1 cellular context compared by ENCODE assay signal in the genomic region with DNA sequence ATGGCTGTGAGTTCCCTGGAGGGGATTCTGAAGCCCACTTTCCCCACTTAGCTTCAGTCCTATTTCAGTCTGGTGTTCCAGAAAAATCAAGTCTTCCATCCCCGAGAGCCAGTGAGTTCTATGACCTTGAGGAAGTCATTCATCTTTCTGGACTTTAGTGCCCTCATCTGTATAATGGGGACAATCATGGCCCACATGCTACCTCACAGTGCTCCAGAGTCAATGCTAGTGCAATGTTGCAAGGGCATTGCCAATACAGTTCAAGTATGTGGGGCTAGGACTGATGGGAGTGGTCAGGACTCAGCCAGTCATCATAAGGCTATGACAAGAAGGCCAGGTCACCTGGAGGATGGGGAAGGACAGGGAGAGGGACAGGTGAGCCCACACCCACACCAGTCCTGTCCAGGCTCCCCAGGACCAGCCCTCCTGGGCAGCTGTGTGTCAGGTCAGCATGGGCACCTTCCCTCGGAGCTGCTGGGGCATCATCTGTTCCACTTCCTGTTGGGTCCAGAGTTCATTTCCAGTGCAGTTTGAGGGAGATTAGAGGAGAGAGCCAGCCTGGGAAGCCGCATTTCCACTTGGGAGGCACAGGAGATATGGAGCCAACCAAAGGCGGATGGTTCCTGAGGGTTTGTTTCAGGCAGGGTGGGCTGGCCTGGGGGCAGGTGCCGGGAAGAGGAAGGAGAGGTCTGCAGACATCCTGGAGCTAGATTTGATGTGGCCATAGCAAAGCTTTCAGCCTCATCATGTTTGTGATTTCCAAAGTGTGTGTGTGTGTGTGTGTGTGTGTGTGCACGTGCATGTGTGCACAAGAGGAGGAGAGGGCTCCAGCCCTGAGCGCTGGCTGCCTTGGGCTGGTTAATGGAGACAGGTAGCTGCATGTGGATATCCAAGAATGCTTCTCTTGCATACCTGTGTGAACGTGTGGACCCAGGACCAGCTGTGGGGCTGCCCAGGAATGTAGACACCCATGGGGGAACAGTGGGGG.
TF ChIP-seq lines count a peak whose summit lies in the region.

No MANE protein-coding gene starts in this region.

TF ChIP-seq in K562, 482 proteins besides CTCF, POLR2A, EP300 and RAD21 (continued from another document):
- TF ChIP-seq NONO (IDR thresholded peaks at IDR 0.05; ENCODE audit: low read depth in 2 of 2, low read length in 1 of 2): no peak
- TF ChIP-seq HMGN3 (IDR thresholded peaks at IDR 0.05; ENCODE audit: borderline replicate concordance, extremely low read depth, insufficient read length, low read depth, low read length): no peak
- TF ChIP-seq MYC (IDR thresholded peaks at IDR 0.05; ENCODE audit: low read depth, low read length): no peak
- no peak for TF ChIP-seq MYC (CRISPR knock-in tag; IDR thresholded peaks at IDR 0.05; ENCODE audit: borderline replicate concordance, low read depth)
- TF ChIP-seq KDM1A (IDR thresholded peaks at IDR 0.05): peak in 1 of 2 experiments; percentile 48; a peak in 2 of 4 replicates
- TF ChIP-seq, protein P1, sequence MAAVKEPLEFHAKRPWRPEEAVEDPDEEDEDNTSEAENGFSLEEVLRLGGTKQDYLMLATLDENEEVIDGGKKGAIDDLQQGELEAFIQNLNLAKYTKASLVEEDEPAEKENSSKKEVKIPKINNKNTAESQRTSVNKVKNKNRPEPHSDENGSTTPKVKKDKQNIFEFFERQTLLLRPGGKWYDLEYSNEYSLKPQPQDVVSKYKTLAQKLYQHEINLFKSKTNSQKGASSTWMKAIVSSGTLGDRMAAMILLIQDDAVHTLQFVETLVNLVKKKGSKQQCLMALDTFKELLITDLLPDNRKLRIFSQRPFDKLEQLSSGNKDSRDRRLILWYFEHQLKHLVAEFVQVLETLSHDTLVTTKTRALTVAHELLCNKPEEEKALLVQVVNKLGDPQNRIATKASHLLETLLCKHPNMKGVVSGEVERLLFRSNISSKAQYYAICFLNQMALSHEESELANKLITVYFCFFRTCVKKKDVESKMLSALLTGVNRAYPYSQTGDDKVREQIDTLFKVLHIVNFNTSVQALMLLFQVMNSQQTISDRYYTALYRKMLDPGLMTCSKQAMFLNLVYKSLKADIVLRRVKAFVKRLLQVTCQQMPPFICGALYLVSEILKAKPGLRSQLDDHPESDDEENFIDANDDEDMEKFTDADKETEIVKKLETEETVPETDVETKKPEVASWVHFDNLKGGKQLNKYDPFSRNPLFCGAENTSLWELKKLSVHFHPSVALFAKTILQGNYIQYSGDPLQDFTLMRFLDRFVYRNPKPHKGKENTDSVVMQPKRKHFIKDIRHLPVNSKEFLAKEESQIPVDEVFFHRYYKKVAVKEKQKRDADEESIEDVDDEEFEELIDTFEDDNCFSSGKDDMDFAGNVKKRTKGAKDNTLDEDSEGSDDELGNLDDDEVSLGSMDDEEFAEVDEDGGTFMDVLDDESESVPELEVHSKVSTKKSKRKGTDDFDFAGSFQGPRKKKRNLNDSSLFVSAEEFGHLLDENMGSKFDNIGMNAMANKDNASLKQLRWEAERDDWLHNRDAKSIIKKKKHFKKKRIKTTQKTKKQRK (IDR thresholded peaks at IDR 0.05; ENCODE audit: borderline replicate concordance, low read depth, low read length): no peak
- no peak for TF ChIP-seq POLR2AphosphoS5 (IDR thresholded peaks at IDR 0.05; ENCODE audit: control insufficient read depth, insufficient read depth, low read depth, low read length)
- TF ChIP-seq, protein P2, sequence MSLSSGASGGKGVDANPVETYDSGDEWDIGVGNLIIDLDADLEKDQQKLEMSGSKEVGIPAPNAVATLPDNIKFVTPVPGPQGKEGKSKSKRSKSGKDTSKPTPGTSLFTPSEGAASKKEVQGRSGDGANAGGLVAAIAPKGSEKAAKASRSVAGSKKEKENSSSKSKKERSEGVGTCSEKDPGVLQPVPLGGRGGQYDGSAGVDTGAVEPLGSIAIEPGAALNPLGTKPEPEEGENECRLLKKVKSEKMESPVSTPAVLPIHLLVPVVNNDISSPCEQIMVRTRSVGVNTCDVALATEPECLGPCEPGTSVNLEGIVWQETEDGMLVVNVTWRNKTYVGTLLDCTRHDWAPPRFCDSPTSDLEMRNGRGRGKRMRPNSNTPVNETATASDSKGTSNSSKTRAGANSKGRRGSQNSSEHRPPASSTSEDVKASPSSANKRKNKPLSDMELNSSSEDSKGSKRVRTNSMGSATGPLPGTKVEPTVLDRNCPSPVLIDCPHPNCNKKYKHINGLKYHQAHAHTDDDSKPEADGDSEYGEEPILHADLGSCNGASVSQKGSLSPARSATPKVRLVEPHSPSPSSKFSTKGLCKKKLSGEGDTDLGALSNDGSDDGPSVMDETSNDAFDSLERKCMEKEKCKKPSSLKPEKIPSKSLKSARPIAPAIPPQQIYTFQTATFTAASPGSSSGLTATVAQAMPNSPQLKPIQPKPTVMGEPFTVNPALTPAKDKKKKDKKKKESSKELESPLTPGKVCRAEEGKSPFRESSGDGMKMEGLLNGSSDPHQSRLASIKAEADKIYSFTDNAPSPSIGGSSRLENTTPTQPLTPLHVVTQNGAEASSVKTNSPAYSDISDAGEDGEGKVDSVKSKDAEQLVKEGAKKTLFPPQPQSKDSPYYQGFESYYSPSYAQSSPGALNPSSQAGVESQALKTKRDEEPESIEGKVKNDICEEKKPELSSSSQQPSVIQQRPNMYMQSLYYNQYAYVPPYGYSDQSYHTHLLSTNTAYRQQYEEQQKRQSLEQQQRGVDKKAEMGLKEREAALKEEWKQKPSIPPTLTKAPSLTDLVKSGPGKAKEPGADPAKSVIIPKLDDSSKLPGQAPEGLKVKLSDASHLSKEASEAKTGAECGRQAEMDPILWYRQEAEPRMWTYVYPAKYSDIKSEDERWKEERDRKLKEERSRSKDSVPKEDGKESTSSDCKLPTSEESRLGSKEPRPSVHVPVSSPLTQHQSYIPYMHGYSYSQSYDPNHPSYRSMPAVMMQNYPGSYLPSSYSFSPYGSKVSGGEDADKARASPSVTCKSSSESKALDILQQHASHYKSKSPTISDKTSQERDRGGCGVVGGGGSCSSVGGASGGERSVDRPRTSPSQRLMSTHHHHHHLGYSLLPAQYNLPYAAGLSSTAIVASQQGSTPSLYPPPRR (CRISPR knock-in tag; IDR thresholded peaks at IDR 0.05; ENCODE audit: borderline replicate concordance): no peak
- no peak for TF ChIP-seq TAF9B (IDR thresholded peaks at IDR 0.05; ENCODE audit: partially characterized antibody)
- TF ChIP-seq, protein P3, sequence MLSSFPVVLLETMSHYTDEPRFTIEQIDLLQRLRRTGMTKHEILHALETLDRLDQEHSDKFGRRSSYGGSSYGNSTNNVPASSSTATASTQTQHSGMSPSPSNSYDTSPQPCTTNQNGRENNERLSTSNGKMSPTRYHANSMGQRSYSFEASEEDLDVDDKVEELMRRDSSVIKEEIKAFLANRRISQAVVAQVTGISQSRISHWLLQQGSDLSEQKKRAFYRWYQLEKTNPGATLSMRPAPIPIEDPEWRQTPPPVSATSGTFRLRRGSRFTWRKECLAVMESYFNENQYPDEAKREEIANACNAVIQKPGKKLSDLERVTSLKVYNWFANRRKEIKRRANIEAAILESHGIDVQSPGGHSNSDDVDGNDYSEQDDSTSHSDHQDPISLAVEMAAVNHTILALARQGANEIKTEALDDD (IDR thresholded peaks at IDR 0.05): no peak
- TF ChIP-seq FOSL1 (tag; conservative IDR thresholded peaks at IDR 0.05): no peak
- TF ChIP-seq KDM2B (CRISPR knock-in tag; IDR thresholded peaks at IDR 0.05): no peak
- TF ChIP-seq ZSCAN29 (IDR thresholded peaks at IDR 0.05): no peak
- TF ChIP-seq RBM25 (IDR thresholded peaks at IDR 0.05; ENCODE audit: low read depth, low read length, severe bottlenecking): peak; percentile 68
- TF ChIP-seq ESRRA (IDR thresholded peaks at IDR 0.05; ENCODE audit: borderline replicate concordance, low read depth): peak; percentile 44; the same call in 1 of the 2 replicates
- no peak for TF ChIP-seq SIN3B (IDR thresholded peaks at IDR 0.05; ENCODE audit: low read depth)
